Comparison of ENCODE assay signal across 9 cellular contexts in genomic region chr5:180787025-180787424, GRCh38. TPM values are rescaled to one million over a fixed set of nuclear protein-coding genes. Genes with fewer than 3 reads are reported as not detected.
DNase-seq lines count a peak whose midpoint lies in the region; ATAC-seq and TF ChIP-seq lines count a peak whose summit lies in the region.
"Had no signal": no experiment of that assay in that cellular context is flagged by ENCODE, and none has a peak within 500 bp of the region (broad histone marks: within the 10 kb centered on the region; RNA-seq: fewer than 3 reads in every experiment).

No MANE protein-coding gene starts in this region.

- no peak for DNase-seq in activated naive CD8-positive, alpha-beta T cell treated with anti-CD3 and anti-CD28 coated beads for 36 hours
- DNase-seq in lower lobe of right lung = no peak
- no peak for DNase-seq in stimulated activated naive B cell treated with anti-CD40 and anti-IgM and Interleukin-4, amounts not matched to agents 10 μg/mL and 1 μg/mL and 100 μg/mL, for 72 hours
- DNase-seq in NCI-H774 (lab: John Stamatoyannopoulos, UW) = no peak
- no peak for DNase-seq in activated CD4-positive, CD25-positive, alpha-beta regulatory T cell treated with anti-CD3 and anti-CD28 coated beads, Interleukin-2, amount 50 U/mL, for 72 hours
- DNase-seq: substantia nigra had no signal

- H3K27ac Mint-ChIP-seq in activated naive CD8-positive, alpha-beta T cell treated with anti-CD3 and anti-CD28 coated beads for 36 hours = peak overlapping the region; percentile 78
- peak overlapping the region; percentile 92 for H3K27ac Mint-ChIP-seq in stimulated activated naive B cell treated with anti-CD40 and anti-IgM and Interleukin-4, amounts not matched to agents 10 μg/mL and 1 μg/mL and 100 μg/mL, for 72 hours

- peak overlapping the region; percentile 61; the same call in 1 of the 2 replicates for H3K9ac ChIP-seq in HUES64 (ENCODE audit: low read depth, low read length)

- TF ChIP-seq CTCF in lower lobe of right lung (IDR thresholded peaks at IDR 0.05) = no peak

- ATAC-seq in lower lobe of right lung (no peak), GM21515 (IDR thresholded peaks at IDR 0.05; ENCODE audit: unreplicated experiment) (no peak)
- ATAC-seq in stimulated activated naive B cell treated with anti-CD40 and anti-IgM and Interleukin-4, amounts not matched to agents 10 μg/mL and 1 μg/mL and 100 μg/mL, for 72 hours (replicated peaks) = peak in 1 of 2 donors; percentile 6

- no peak overlapping the region for H3K4me3 Mint-ChIP-seq in activated naive CD8-positive, alpha-beta T cell treated with anti-CD3 and anti-CD28 coated beads for 36 hours
- peak overlapping the region in 1 of 2 donors; percentile 40 for H3K4me3 Mint-ChIP-seq in stimulated activated naive B cell treated with anti-CD40 and anti-IgM and Interleukin-4, amounts not matched to agents 10 μg/mL and 1 μg/mL and 100 μg/mL, for 72 hours

- H3K4me1 ChIP-seq in HUES64 (ENCODE audit: insufficient read depth, low read length) (peaks cover 38% of the 10 kb centered on the region), lower lobe of right lung (peaks cover 44% of the 10 kb centered on the region)

- peaks cover 41% of the 10 kb centered on the region for H3K4me1 Mint-ChIP-seq in activated naive CD8-positive, alpha-beta T cell treated with anti-CD3 and anti-CD28 coated beads for 36 hours
- H3K4me1 Mint-ChIP-seq in stimulated activated naive B cell treated with anti-CD40 and anti-IgM and Interleukin-4, amounts not matched to agents 10 μg/mL and 1 μg/mL and 100 μg/mL, for 72 hours = peaks cover 32 to 70% of the 10 kb centered on the region in 2 donors

- H3K36me3 Mint-ChIP-seq in activated naive CD8-positive, alpha-beta T cell treated with anti-CD3 and anti-CD28 coated beads for 36 hours = peaks cover 16% of the 10 kb centered on the region
- peaks cover 34 to 45% of the 10 kb centered on the region in 2 donors for H3K36me3 Mint-ChIP-seq in stimulated activated naive B cell treated with anti-CD40 and anti-IgM and Interleukin-4, amounts not matched to agents 10 μg/mL and 1 μg/mL and 100 μg/mL, for 72 hours

- intact Hi-C loops in lower lobe of right lung (cut with DNase I) = no loop called here

- H3K36me3 ChIP-seq in HUES64 (ENCODE audit: insufficient read depth, low read length) = peaks cover 18% of the 10 kb centered on the region
- peaks cover 44% of the 10 kb centered on the region for H3K36me3 ChIP-seq in lower lobe of right lung

- H3K27me3 Mint-ChIP-seq in activated naive CD8-positive, alpha-beta T cell treated with anti-CD3 and anti-CD28 coated beads for 36 hours = no peaks in the 10 kb centered on the region
- no peaks in the 10 kb centered on the region for H3K27me3 Mint-ChIP-seq in stimulated activated naive B cell treated with anti-CD40 and anti-IgM and Interleukin-4, amounts not matched to agents 10 μg/mL and 1 μg/mL and 100 μg/mL, for 72 hours

- no peak overlapping the region for H3K4me3 ChIP-seq in HUES64 (ENCODE audit: low read length)
- no peak overlapping the region for H3K4me3 ChIP-seq in lower lobe of right lung

- no peaks in the 10 kb centered on the region for H3K27me3 ChIP-seq in HUES64 (ENCODE audit: insufficient read depth, low read length)
- H3K27me3 ChIP-seq in lower lobe of right lung (ENCODE audit: low read depth) = no peaks in the 10 kb centered on the region

- WGBS in HUES64 = 83% methylated on average over 9 of the region's 9 CpGs

- no peaks in the 10 kb centered on the region for H3K9me3 ChIP-seq in HUES64 (ENCODE audit: insufficient read depth, low read depth, low read length)
- H3K9me3 ChIP-seq in lower lobe of right lung = no peaks in the 10 kb centered on the region

- H3K27ac ChIP-seq in HUES64 (ENCODE audit: low read depth, low read length) (peak overlapping the region; percentile 90; the same call in 1 of the 2 replicates), lower lobe of right lung (peak overlapping the region; percentile 76)

- H3K9me3 Mint-ChIP-seq in activated naive CD8-positive, alpha-beta T cell treated with anti-CD3 and anti-CD28 coated beads for 36 hours = no peaks in the 10 kb centered on the region
- no peaks in the 10 kb centered on the region for H3K9me3 Mint-ChIP-seq in stimulated activated naive B cell treated with anti-CD40 and anti-IgM and Interleukin-4, amounts not matched to agents 10 μg/mL and 1 μg/mL and 100 μg/mL, for 72 hours

RNA-seq across cellular contexts. Expression of gene MGAT1, which starts 15.6 kb away (rescaled TPM):
- polyA plus RNA-seq in HUES64 (2013, experiment 1 of 2) = 45.9 TPM
- polyA plus RNA-seq in HUES64 (2013, experiment 2 of 2) = 49.1 TPM
- total RNA-seq in activated naive CD8-positive, alpha-beta T cell treated with anti-CD3 and anti-CD28 coated beads for 36 hours = 100 to 1,000 TPM in 1 of 2 experiments, 10 to 100 TPM in 1; 99.1 to 101 TPM
- total RNA-seq in lower lobe of right lung = 241 TPM

RNA-seq across cellular contexts. Expression of gene OR2Y1, which starts 47.2 kb away (rescaled TPM):
- polyA plus RNA-seq in HUES64 (2013, experiment 1 of 2) = not detected
- polyA plus RNA-seq in HUES64 (2013, experiment 2 of 2) = not detected
- total RNA-seq in activated naive CD8-positive, alpha-beta T cell treated with anti-CD3 and anti-CD28 coated beads for 36 hours = not detected
- not detected for total RNA-seq in lower lobe of right lung
- polyA plus RNA-seq: neural cell had no signal
